In genomic region chr1:63888984-63889383, GRCh38 we compare ENCODE assay signal across 23 cellular contexts.
A peak's percentile ranks its signal among the peaks of the same experiment; 100 is the strongest.
DNase-seq lines count a peak whose midpoint lies in the region; ATAC-seq, FAIRE-seq and TF ChIP-seq lines count a peak whose summit lies in the region.
"Had no signal": no experiment of that assay in that cellular context is flagged by ENCODE, and none has a peak within 500 bp of the region (broad histone marks: within the 10 kb centered on the region; RNA-seq: fewer than 3 reads in every experiment).

No MANE protein-coding gene starts in this region.

- H3K27me3 ChIP-seq in adipocyte (replicated peaks; ENCODE audit: control insufficient read depth, insufficient read depth, low read length) = no peaks in the 10 kb centered on the region

- H3K4me3 ChIP-seq in adipocyte (ENCODE audit: low read length) = no peak overlapping the region
- H3K4me3 ChIP-seq: coronary artery, lower lobe of right lung had no signal

- no peak for TF ChIP-seq POLR2A in GM12891 (IDR thresholded peaks at IDR 0.05; ENCODE audit: low read depth, low read length)

- no peak for ATAC-seq in HG02610 (IDR thresholded peaks at IDR 0.05; ENCODE audit: unreplicated experiment)
- ATAC-seq in GM21360 (IDR thresholded peaks at IDR 0.05; ENCODE audit: unreplicated experiment) = no peak
- ATAC-seq: activated CD8-positive, alpha-beta memory T cell treated with anti-CD3 and anti-CD28 coated beads, Interleukin-2, amount 10 ng/mL, durations not matched to agents 7 days and 5 days; activated naive CD4-positive, alpha-beta T cell treated with anti-CD3 and anti-CD28 coated beads, Interleukin-2, amount 50 U/mL, for 72 hours; lower lobe of right lung had no signal

- no peaks in the 10 kb centered on the region for H3K9me3 ChIP-seq in adipocyte (ENCODE audit: control insufficient read depth, low read length)
- H3K9me3 ChIP-seq: lower lobe of right lung had no signal

- in situ Hi-C loops in ACHN (cut with HindIII; ENCODE audit: low pct_ligation_motif_present, low pct_unique_long_range_greater_than_20kb, low sequenced_read_pairs) = no loop called here

- no peaks in the 10 kb centered on the region for H3K36me3 ChIP-seq in adipocyte (ENCODE audit: control insufficient read depth, insufficient read depth, low read length, severe bottlenecking)
- H3K36me3 ChIP-seq: lower lobe of right lung had no signal

- DNase-seq in A172 (ENCODE audit: low spot score) (peak; percentile 21), GM12891 (ENCODE audit: insufficient read length, low spot score) (no peak), adipocyte (ENCODE audit: low read depth) (peak; percentile 19), kidney tubule cell (ENCODE audit: low spot score) (peak; percentile 89), DMS 273 treated with DMSO at 0.1 percent for 48 hours (lab: John Stamatoyannopoulos, UW) (no peak), ACHN (no peak)
- DNase-seq: activated CD4-positive, alpha-beta T cell treated with anti-CD3 and anti-CD28 coated beads for 4 hours; activated CD8-positive, alpha-beta memory T cell treated with anti-CD3 and anti-CD28 coated beads, Interleukin-2, amount 10 ng/mL, durations not matched to agents 7 days and 5 days; CD4-positive, alpha-beta T cell; DMS153; endodermal cell; H7; hippocampal formation; Karpas-422; lower lobe of right lung; NCI-H1436 treated with DMSO at 0.1 percent for 48 hours; NCI-H774; SHP77 treated with DMSO at 0.1 percent for 48 hours; T-helper 1 cell had no signal

- peak; percentile 9 for FAIRE-seq in GM12891 (lab: Jason Lieb, UNC)

- H3K4me1 ChIP-seq in adipocyte (ENCODE audit: control insufficient read depth, insufficient read depth, low read length) = peaks cover 21% of the 10 kb centered on the region
- H3K4me1 ChIP-seq: lower lobe of right lung had no signal

- no peak overlapping the region for H3K9ac ChIP-seq in adipocyte (ENCODE audit: low read length)

TF ChIP-seq in GM12891, 5 proteins besides CTCF, POLR2A, EP300 and RAD21:
- TF ChIP-seq PAX5 (IDR thresholded peaks at IDR 0.05; ENCODE audit: insufficient read depth, low read length, severe bottlenecking) (no peak), TAF1 (IDR thresholded peaks at IDR 0.05; ENCODE audit: low read depth, low read length) (no peak), POLR2AphosphoS5 (IDR thresholded peaks at IDR 0.05; ENCODE audit: low read depth, low read length) (no peak), POU2F2 (IDR thresholded peaks at IDR 0.05; ENCODE audit: low read depth, low read length) (no peak), SPI1 (IDR thresholded peaks at IDR 0.05; ENCODE audit: low read depth, low read length) (no peak)

Comparison
In these comparisons a context has a peak if more than half of its experiments do, and no peak if none do; other contexts are left out.
1. DNase-seq: peak in A172 (single experiment), adipocyte (single experiment) and kidney tubule cell (single experiment); none in GM12891 (single experiment), DMS 273 treated with DMSO at 0.1 percent for 48 hours (single experiment) and ACHN (single experiment).